ENCODE assay signal across 1 cellular context in the genomic region with DNA sequence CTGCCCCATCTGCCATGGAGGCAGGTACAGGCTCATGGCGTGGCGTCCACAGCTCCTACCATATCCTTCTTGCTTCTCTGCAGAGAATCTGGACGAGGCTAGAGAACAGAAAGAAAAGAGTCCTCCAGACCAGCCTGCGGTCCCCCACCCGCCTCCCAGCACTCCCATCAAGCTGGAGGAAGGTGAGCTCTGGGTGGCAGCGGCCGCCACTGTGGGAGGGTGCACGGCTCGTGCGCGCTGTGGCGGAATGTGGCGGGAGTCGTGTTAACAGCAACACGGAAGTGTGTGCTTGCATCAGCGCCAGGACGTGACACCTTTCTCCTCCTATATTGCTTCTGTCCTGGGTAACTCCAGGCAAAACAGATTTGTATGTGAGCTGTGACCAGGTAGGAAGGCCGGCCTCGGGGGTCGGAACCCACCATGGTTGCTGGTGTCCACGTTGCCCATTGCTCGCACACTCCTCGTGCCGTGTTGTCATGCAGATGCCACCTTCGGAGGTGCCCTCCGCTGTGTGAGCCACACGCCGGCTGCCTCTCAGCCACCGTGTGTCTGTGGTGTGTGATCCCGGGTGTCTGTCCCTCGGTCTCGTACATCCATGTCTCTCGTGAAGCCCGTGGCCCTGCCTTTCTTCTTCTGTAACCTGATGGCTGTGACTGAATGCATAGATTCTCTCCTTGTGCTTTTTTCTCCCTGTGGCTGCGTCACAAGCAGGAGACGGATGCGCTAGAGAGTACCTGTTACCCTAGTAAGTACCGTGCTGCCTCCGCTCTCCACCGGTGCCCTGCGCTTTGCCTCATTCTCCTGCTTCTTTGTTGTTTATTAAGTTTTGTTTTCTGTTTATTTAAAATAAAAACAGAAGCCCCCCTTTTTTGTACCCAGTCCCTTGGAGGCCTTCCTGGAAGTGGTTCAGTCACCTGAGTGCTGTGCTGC.
A peak's percentile ranks its signal among the peaks of the same experiment; 100 is the strongest.
TF ChIP-seq lines count a peak whose summit lies in the region.

No MANE protein-coding gene starts in this region.

TF ChIP-seq in K562, 482 proteins besides CTCF, POLR2A, EP300 and RAD21:
- TF ChIP-seq, protein P1, sequence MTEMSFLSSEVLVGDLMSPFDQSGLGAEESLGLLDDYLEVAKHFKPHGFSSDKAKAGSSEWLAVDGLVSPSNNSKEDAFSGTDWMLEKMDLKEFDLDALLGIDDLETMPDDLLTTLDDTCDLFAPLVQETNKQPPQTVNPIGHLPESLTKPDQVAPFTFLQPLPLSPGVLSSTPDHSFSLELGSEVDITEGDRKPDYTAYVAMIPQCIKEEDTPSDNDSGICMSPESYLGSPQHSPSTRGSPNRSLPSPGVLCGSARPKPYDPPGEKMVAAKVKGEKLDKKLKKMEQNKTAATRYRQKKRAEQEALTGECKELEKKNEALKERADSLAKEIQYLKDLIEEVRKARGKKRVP (CRISPR knock-in tag; IDR thresholded peaks at IDR 0.05), result no peak
- TF ChIP-seq CEBPZ (IDR thresholded peaks at IDR 0.05; ENCODE audit: borderline replicate concordance, low read depth, low read length) (no peak), IFI16 (CRISPR knock-in tag; IDR thresholded peaks at IDR 0.05) (no peak), MAFG (tag; conservative IDR thresholded peaks at IDR 0.05) (no peak), POLR2AphosphoS2 (IDR thresholded peaks at IDR 0.05; ENCODE audit: low read length) (no peak), NR1H2 (CRISPR knock-in tag; IDR thresholded peaks at IDR 0.05) (no peak), ZNF212 (CRISPR knock-in tag; IDR thresholded peaks at IDR 0.05) (no peak)
- TF ChIP-seq, protein P2, sequence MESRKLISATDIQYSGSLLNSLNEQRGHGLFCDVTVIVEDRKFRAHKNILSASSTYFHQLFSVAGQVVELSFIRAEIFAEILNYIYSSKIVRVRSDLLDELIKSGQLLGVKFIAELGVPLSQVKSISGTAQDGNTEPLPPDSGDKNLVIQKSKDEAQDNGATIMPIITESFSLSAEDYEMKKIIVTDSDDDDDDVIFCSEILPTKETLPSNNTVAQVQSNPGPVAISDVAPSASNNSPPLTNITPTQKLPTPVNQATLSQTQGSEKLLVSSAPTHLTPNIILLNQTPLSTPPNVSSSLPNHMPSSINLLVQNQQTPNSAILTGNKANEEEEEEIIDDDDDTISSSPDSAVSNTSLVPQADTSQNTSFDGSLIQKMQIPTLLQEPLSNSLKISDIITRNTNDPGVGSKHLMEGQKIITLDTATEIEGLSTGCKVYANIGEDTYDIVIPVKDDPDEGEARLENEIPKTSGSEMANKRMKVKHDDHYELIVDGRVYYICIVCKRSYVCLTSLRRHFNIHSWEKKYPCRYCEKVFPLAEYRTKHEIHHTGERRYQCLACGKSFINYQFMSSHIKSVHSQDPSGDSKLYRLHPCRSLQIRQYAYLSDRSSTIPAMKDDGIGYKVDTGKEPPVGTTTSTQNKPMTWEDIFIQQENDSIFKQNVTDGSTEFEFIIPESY (CRISPR knock-in tag; IDR thresholded peaks at IDR 0.05), result peak; percentile 63; the same call in 1 of the 2 replicates
